In genomic region chr2:231786177-231786916, GRCh38 we compare ENCODE assay signal across 8 cellular contexts. TPM values are rescaled to one million over a fixed set of nuclear protein-coding genes. Genes with fewer than 3 reads are reported as not detected.
DNase-seq lines count a peak whose midpoint lies in the region; FAIRE-seq and TF ChIP-seq lines count a peak whose summit lies in the region.

COPS7B (plus strand) TSS chr2:231786445; CDS start chr2:231788571, 2,126 bp downstream.

- H3K4me3 ChIP-seq in MM.1S (ENCODE audit: low read length) (peak within 1 kb of the TSS; percentile 89), SJSA1 (peak within 1 kb of the TSS; percentile 87), neuronal stem cell (ENCODE audit: low read length in 2 of 2) (peak within 1 kb of the TSS; percentile 77 to 83)

- no peak within 1 kb of the TSS for H4K8ac ChIP-seq in neuronal stem cell (ENCODE audit: low read depth, low read length)

- no peak within 1 kb of the TSS for H2BK120ac ChIP-seq in neuronal stem cell (ENCODE audit: low read depth, low read length)

- peaks cover 92% of the 10 kb centered on the region for H3K79me2 ChIP-seq in MM.1S (ENCODE audit: low read length)

- H3K9ac ChIP-seq in MM.1S (ENCODE audit: low read length) (peak within 1 kb of the TSS; percentile 70), neuronal stem cell (ENCODE audit: low read depth, low read length, poor library complexity) (peak within 1 kb of the TSS; percentile 93)

- H3K36me3 ChIP-seq in MM.1S (replicated peaks; ENCODE audit: insufficient read depth, low read length): 0 out of 2 replicates have a peak, but pooled peaks cover 3% of the 10 kb centered on the region
- H3K36me3 ChIP-seq in SJSA1: peaks cover 40% of the 10 kb centered on the region
- peaks cover 11 to 29% of the 10 kb centered on the region in 2 donors for H3K36me3 ChIP-seq in neuronal stem cell (replicated peaks in 1 of 2; ENCODE audit: control insufficient read depth in 2 of 2, insufficient read depth in 2 of 2, low read length in 2 of 2)

- no peaks in the 10 kb centered on the region for H3K9me2 ChIP-seq in MM.1S (replicated peaks; ENCODE audit: insufficient read depth, low read length)

- H3K4me1 ChIP-seq in MM.1S (ENCODE audit: low read length) (peaks cover 28% of the 10 kb centered on the region), SJSA1 (replicated peaks) (peaks cover 14% of the 10 kb centered on the region), neuronal stem cell (ENCODE audit: control insufficient read depth in 2 of 2, insufficient read depth in 1 of 2, low read depth in 1 of 2, low read length in 2 of 2) (peaks cover 3 to 16% of the 10 kb centered on the region in 2 donors)

- DNase-seq in EL (peak; percentile 79), H54 (ENCODE audit: insufficient read length, low spot score) (peak; percentile 60), MM.1S (peak; percentile 79), SJSA1 (ENCODE audit: low read depth in 1 of 2, low spot score in 2 of 2) (peak; percentile 71 to 82), frontal cortex (ENCODE audit: low spot score in 2 of 2) (peak; percentile 68 to 77), neuronal stem cell (ENCODE audit: low spot score) (peak; percentile 89)
- DNase-seq in activated naive CD4-positive, alpha-beta T cell (lab: John Stamatoyannopoulos, UW): peak; percentile 62 to 76 (median 69)

- no peak within 1 kb of the TSS for H3K14ac ChIP-seq in neuronal stem cell (ENCODE audit: low read length)

- H3F3A ChIP-seq in MM.1S (ENCODE audit: insufficient read depth, low read length): 0 out of 2 replicates have a peak, but pooled peaks cover 8% of the 10 kb centered on the region

- H3K18ac ChIP-seq in neuronal stem cell (ENCODE audit: low read length): peak within 1 kb of the TSS; percentile 96

- peak within 1 kb of the TSS; percentile 92 for H3K4me2 ChIP-seq in MM.1S (ENCODE audit: low read depth, low read length)
- peak within 1 kb of the TSS; percentile 74 for H3K4me2 ChIP-seq in neuronal stem cell (ENCODE audit: insufficient read depth, low read length, poor library complexity, severe bottlenecking)

- peaks cover 2% of the 10 kb centered on the region for H3K79me1 ChIP-seq in neuronal stem cell (ENCODE audit: low read depth, low read length)

- H3K23ac ChIP-seq in neuronal stem cell (ENCODE audit: low read depth, low read length, poor library complexity): peak within 1 kb of the TSS; percentile 92

- peak within 1 kb of the TSS; percentile 53 for H2AFZ ChIP-seq in MM.1S (ENCODE audit: low read length)
- H2AFZ ChIP-seq in neuronal stem cell (ENCODE audit: low read length): peak within 1 kb of the TSS; percentile 92

- FAIRE-seq in H54 (lab: Jason Lieb, UNC): no peak
- no peak for FAIRE-seq in frontal cortex (lab: Jason Lieb, UNC)

- no peak within 1 kb of the TSS for H3K4ac ChIP-seq in neuronal stem cell (ENCODE audit: low read length)

- peak within 1 kb of the TSS; percentile 43; the same call in 1 of the 2 replicates for H3K27ac ChIP-seq in MM.1S (ENCODE audit: low read length)
- peak within 1 kb of the TSS; percentile 24; the same call in 1 of the 2 replicates for H3K27ac ChIP-seq in SJSA1
- peak within 1 kb of the TSS; percentile 89 for H3K27ac ChIP-seq in neuronal stem cell (replicated peaks; ENCODE audit: low read length)

- peak within 1 kb of the TSS; percentile 48 for H2AK5ac ChIP-seq in neuronal stem cell (ENCODE audit: low read depth, low read length)

- no peaks in the 10 kb centered on the region for H4K20me1 ChIP-seq in MM.1S (ENCODE audit: insufficient read depth, low read length)

- no peaks in the 10 kb centered on the region for H3K9me3 ChIP-seq in MM.1S (replicated peaks; ENCODE audit: insufficient read depth, low read length)
- H3K9me3 ChIP-seq in SJSA1 (replicated peaks): no peaks in the 10 kb centered on the region
- H3K9me3 ChIP-seq in neuronal stem cell (replicated peaks in 1 of 2; ENCODE audit: control insufficient read depth in 2 of 2, insufficient read depth in 1 of 2, low read depth in 1 of 2, low read length in 2 of 2): no peaks in the 10 kb centered on the region

- no peak within 1 kb of the TSS for H2BK5ac ChIP-seq in neuronal stem cell (ENCODE audit: low read length)

- H2BK15ac ChIP-seq in neuronal stem cell (ENCODE audit: low read length): peak within 1 kb of the TSS; percentile 12

- H3K27me3 ChIP-seq in MM.1S (replicated peaks; ENCODE audit: insufficient read depth, low read length) (no peaks in the 10 kb centered on the region), SJSA1 (replicated peaks) (no peaks in the 10 kb centered on the region), neuronal stem cell (ENCODE audit: control insufficient read depth in 3 of 3, insufficient read depth in 3 of 3, low read depth in 1 of 3, low read length in 3 of 3) (no peaks in the 10 kb centered on the region)

- peak; percentile 40 for TF ChIP-seq POLR2A in H54 (IDR thresholded peaks at IDR 0.05; ENCODE audit: low read depth, low read length)

- WGBS in neuronal stem cell (ENCODE audit: extremely low coverage in 2 of 2, insufficient read length in 2 of 2, insufficient replicate concordance in 1 of 2), 2 donors: no CpG with 5 or more reads among the region's 69 CpGs

- no peak within 1 kb of the TSS for H2BK12ac ChIP-seq in neuronal stem cell (ENCODE audit: low read length)

- TF ChIP-seq CTCF in MM.1S (IDR thresholded peaks at IDR 0.05; ENCODE audit: low read length): peak; percentile 59
- no peak for TF ChIP-seq CTCF in subcutaneous adipose tissue (IDR thresholded peaks at IDR 0.05; ENCODE audit: low read depth)

- H4K91ac ChIP-seq in neuronal stem cell (ENCODE audit: low read depth, low read length, poor library complexity): no peak within 1 kb of the TSS

RNA-seq across cellular contexts. Expression of gene COPS7B, which starts in this region (rescaled TPM):
- 12.3 and 24.9 TPM in 2 replicates for total RNA-seq in SJSA1 (2014; rRNA removed; shearing (Covaris generic))
- total RNA-seq in frontal cortex: 16.7 TPM
- polyA plus RNA-seq in neuronal stem cell (2013, experiment 1 of 2): 60.5 TPM
- 58.3 TPM for polyA plus RNA-seq in neuronal stem cell (2013, experiment 2 of 2)
- total RNA-seq in subcutaneous adipose tissue: 10 to 100 TPM; 20.0 to 39.4 (median 24.8) TPM

Comparison
In these comparisons a context has a peak if more than half of its experiments do, and no peak if none do; other contexts are left out.
1. Peak in every context shown above with its lines: DNase-seq, H3K4me3 ChIP-seq and H3K27ac ChIP-seq.
2. H3K27ac ChIP-seq: peak in every context shown above with its lines; median percentile 89 in neuronal stem cell; 43 in MM.1S; 24 in SJSA1.